ENCODE assay signal across 22 cellular contexts in the genomic region with DNA sequence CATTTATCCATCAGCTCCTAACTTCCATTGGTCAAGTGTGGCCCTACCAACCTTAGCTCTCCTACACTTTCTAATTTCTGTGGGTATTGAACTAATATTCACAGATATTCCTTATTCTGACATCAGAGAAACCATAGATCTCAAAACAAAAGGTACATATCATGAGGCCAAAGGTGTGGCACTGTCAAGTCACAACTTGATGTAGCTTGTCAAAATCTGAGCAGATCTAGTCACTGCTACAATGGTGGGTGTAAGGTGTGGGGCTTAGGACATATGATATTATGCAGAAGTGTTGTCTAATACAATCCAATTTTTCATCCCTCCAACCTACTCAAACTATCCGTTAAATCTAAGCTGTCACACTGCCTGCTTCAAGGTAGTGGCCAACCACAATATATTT.
"Had no signal": no experiment of that assay in that cellular context is flagged by ENCODE, and none has a peak within 500 bp of the region (broad histone marks: within the 10 kb centered on the region; RNA-seq: fewer than 3 reads in every experiment).

No MANE protein-coding gene starts in this region.

- H3K4me1 ChIP-seq: colonic mucosa, esophagus squamous epithelium, heart right ventricle, left lung, lower lobe of right lung had no signal

- FAIRE-seq: endometrium, frontal cortex, islet of Langerhans, keratinocyte had no signal

- H3K27ac ChIP-seq: colonic mucosa, esophagus squamous epithelium, heart right ventricle, left lung, lower lobe of right lung had no signal

- H3K4me3 ChIP-seq: colonic mucosa, esophagus squamous epithelium, heart right ventricle, left lung, lower lobe of right lung had no signal

- DNase-seq: colonic mucosa; cortex of kidney; effector CD8-positive, alpha-beta T cell; effector memory CD8-positive, alpha-beta T cell; endodermal cell; esophagus squamous epithelium; foreskin fibroblast; glutamatergic neuron; head of caudate nucleus; heart right ventricle; hippocampal formation; left cardiac atrium; left lung; left ventricle myocardium superior; lower lobe of right lung; mesendoderm; midbrain; naive thymus-derived CD4-positive, alpha-beta T cell had no signal

- ATAC-seq: effector memory CD8-positive, alpha-beta T cell; heart right ventricle; left cardiac atrium; left lung; left ventricle myocardium superior; lower lobe of right lung; naive thymus-derived CD4-positive, alpha-beta T cell had no signal

- H3K36me3 ChIP-seq: colonic mucosa, esophagus squamous epithelium, heart right ventricle, left lung, lower lobe of right lung had no signal

- H3K27me3 ChIP-seq: colonic mucosa, heart right ventricle, left lung had no signal

- H3K9me3 ChIP-seq: colonic mucosa, esophagus squamous epithelium, heart right ventricle, left lung, lower lobe of right lung had no signal
